In the genomic region with DNA sequence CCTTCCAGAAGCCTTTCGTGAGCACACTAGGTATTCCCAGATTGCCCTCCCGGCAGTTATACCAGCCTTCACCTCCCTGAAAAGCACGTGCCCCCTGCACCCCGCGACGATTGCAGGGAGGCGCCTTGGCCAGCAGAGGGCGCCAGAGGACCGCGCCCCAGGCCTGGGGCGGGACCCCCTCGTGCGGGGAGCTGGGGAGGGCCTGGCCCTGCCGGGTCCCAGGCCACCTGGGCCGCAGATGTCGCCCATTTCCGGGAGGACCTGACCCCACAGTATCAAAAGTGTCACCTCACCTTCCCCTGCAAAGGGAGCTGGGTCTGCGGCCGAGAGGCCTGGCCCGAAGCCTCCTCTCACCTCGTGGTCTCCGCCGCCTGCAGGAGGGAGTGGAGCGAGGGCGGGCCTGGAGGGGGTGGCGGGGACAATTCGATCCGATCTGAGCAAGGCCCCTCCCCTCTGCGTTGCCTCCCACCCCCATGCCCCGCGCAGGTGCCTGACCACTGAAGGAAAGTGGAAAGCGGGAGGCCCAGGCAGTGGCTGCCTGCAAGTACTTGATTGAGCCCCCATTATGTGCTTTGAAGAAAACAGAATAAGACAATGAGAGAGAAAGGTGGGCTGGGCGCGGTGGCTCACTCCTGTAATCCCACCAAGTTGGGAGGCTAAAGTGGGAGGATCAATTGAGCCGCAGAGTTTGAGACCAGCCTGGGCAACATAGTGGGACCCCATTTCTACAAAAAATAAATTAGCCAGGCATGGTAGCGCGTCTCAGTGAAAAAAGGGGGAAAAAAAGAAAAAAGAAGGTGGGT, we compare ENCODE assay signal across 1 cellular context.
TF ChIP-seq lines count a peak whose summit lies in the region.

No MANE protein-coding gene starts in this region.

TF ChIP-seq in K562, 482 proteins besides CTCF, POLR2A, EP300 and RAD21 (continued from another document and continues in another):
- TF ChIP-seq JUNB (CRISPR knock-in tag; conservative IDR thresholded peaks at IDR 0.05) = no peak
- TF ChIP-seq, protein P1, sequence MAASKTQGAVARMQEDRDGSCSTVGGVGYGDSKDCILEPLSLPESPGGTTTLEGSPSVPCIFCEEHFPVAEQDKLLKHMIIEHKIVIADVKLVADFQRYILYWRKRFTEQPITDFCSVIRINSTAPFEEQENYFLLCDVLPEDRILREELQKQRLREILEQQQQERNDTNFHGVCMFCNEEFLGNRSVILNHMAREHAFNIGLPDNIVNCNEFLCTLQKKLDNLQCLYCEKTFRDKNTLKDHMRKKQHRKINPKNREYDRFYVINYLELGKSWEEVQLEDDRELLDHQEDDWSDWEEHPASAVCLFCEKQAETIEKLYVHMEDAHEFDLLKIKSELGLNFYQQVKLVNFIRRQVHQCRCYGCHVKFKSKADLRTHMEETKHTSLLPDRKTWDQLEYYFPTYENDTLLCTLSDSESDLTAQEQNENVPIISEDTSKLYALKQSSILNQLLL (CRISPR knock-in tag; IDR thresholded peaks at IDR 0.05; ENCODE audit: borderline replicate concordance) = no peak
- 0 out of 4 replicates have a peak, but pooled peaks of 1 of the 2 experiments have one; percentile 27 for TF ChIP-seq TRIM24 (IDR thresholded peaks at IDR 0.05)
- no peak for TF ChIP-seq GATA2 (CRISPR knock-in tag; IDR thresholded peaks at IDR 0.05)
- no peak for TF ChIP-seq DDX20 (tag; IDR thresholded peaks at IDR 0.05; ENCODE audit: low read depth)
- TF ChIP-seq IRF9 (tag; IDR thresholded peaks at IDR 0.05) = no peak
- TF ChIP-seq, protein P2, sequence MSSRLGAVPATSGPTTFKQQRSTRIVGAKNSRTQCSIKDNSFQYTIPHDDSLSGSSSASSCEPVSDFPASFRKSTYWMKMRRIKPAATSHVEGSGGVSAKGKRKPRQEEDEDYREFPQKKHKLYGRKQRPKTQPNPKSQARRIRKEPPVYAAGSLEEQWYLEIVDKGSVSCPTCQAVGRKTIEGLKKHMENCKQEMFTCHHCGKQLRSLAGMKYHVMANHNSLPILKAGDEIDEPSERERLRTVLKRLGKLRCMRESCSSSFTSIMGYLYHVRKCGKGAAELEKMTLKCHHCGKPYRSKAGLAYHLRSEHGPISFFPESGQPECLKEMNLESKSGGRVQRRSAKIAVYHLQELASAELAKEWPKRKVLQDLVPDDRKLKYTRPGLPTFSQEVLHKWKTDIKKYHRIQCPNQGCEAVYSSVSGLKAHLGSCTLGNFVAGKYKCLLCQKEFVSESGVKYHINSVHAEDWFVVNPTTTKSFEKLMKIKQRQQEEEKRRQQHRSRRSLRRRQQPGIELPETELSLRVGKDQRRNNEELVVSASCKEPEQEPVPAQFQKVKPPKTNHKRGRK (tag; IDR thresholded peaks at IDR 0.05) = no peak
- TF ChIP-seq RBFOX2 (IDR thresholded peaks at IDR 0.05; ENCODE audit: low read depth, low read length) = peak; percentile 74
- no peak for TF ChIP-seq U2AF2 (optimal IDR thresholded peaks at IDR 0.05; ENCODE audit: low read depth, low read length)
- TF ChIP-seq, protein P3, sequence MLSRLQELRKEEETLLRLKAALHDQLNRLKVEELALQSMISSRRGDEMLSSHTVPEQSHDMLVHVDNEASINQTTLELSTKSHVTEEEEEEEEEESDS (CRISPR knock-in tag; IDR thresholded peaks at IDR 0.05) = no peak
- TF ChIP-seq RERE (CRISPR knock-in tag; IDR thresholded peaks at IDR 0.05; ENCODE audit: borderline replicate concordance) = no peak
- no peak for TF ChIP-seq ZNF354B (CRISPR knock-in tag; IDR thresholded peaks at IDR 0.05)
- TF ChIP-seq ZNF561 (CRISPR knock-in tag; conservative IDR thresholded peaks at IDR 0.05) = no peak
- TF ChIP-seq, protein P4, sequence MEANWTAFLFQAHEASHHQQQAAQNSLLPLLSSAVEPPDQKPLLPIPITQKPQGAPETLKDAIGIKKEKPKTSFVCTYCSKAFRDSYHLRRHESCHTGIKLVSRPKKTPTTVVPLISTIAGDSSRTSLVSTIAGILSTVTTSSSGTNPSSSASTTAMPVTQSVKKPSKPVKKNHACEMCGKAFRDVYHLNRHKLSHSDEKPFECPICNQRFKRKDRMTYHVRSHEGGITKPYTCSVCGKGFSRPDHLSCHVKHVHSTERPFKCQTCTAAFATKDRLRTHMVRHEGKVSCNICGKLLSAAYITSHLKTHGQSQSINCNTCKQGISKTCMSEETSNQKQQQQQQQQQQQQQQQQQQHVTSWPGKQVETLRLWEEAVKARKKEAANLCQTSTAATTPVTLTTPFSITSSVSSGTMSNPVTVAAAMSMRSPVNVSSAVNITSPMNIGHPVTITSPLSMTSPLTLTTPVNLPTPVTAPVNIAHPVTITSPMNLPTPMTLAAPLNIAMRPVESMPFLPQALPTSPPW (CRISPR knock-in tag; IDR thresholded peaks at IDR 0.05) = peak; percentile 85
- TF ChIP-seq ZEB2 (IDR thresholded peaks at IDR 0.05) = 0 out of 2 replicates have a peak, but pooled peaks have one; percentile 28
- no peak for TF ChIP-seq ZNF655 (CRISPR knock-in tag; IDR thresholded peaks at IDR 0.05)
- no peak; a peak in 1 of 4 replicates for TF ChIP-seq FOXK2 (conservative IDR thresholded peaks at IDR 0.05 in 1 of 2, IDR thresholded peaks at IDR 0.05 in 1 of 2; ENCODE audit: low read depth in 2 of 2)
- TF ChIP-seq ZNF75A (CRISPR knock-in tag; IDR thresholded peaks at IDR 0.05) = no peak
- TF ChIP-seq, protein P5, sequence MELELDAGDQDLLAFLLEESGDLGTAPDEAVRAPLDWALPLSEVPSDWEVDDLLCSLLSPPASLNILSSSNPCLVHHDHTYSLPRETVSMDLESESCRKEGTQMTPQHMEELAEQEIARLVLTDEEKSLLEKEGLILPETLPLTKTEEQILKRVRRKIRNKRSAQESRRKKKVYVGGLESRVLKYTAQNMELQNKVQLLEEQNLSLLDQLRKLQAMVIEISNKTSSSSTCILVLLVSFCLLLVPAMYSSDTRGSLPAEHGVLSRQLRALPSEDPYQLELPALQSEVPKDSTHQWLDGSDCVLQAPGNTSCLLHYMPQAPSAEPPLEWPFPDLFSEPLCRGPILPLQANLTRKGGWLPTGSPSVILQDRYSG (tag; conservative IDR thresholded peaks at IDR 0.05; ENCODE audit: low read depth) = no peak
- no peak for TF ChIP-seq NCOA2 (IDR thresholded peaks at IDR 0.05; ENCODE audit: partially characterized antibody in 2 of 2)
- no peak for TF ChIP-seq ZNF133 (CRISPR knock-in tag; IDR thresholded peaks at IDR 0.05)
- TF ChIP-seq ZNF511 (CRISPR knock-in tag; IDR thresholded peaks at IDR 0.05) = no peak; the same call in 1 of the 2 replicates
- no peak for TF ChIP-seq SAFB2 (IDR thresholded peaks at IDR 0.05; ENCODE audit: borderline replicate concordance, low read depth, low read length, severe bottlenecking)
- TF ChIP-seq LEF1 (IDR thresholded peaks at IDR 0.05) = no peak
- TF ChIP-seq HDGF (IDR thresholded peaks at IDR 0.05) = peak; percentile 2; the same call in 1 of the 2 replicates
- TF ChIP-seq ZFP1 (CRISPR knock-in tag; IDR thresholded peaks at IDR 0.05) = no peak
- no peak for TF ChIP-seq ZNF77 (CRISPR knock-in tag; IDR thresholded peaks at IDR 0.05)
- TF ChIP-seq, protein P6, sequence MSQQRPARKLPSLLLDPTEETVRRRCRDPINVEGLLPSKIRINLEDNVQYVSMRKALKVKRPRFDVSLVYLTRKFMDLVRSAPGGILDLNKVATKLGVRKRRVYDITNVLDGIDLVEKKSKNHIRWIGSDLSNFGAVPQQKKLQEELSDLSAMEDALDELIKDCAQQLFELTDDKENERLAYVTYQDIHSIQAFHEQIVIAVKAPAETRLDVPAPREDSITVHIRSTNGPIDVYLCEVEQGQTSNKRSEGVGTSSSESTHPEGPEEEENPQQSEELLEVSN (IDR thresholded peaks at IDR 0.05; ENCODE audit: borderline replicate concordance in 1 of 2, extremely low read depth in 1 of 2, insufficient read depth in 1 of 2, insufficient read length in 1 of 2, low read depth in 1 of 2, low read length in 1 of 2, poor library complexity in 1 of 2, severe bottlenecking in 1 of 2) = peak; percentile 81 to 94
- TF ChIP-seq CCNT2 (IDR thresholded peaks at IDR 0.05; ENCODE audit: borderline replicate concordance, extremely low read depth, insufficient read length, low read depth, low read length) = peak; percentile 50
- no peak for TF ChIP-seq SFPQ (IDR thresholded peaks at IDR 0.05; ENCODE audit: low read depth, low read length)
- no peak for TF ChIP-seq DNMT1 (IDR thresholded peaks at IDR 0.05)
- TF ChIP-seq, protein P7, sequence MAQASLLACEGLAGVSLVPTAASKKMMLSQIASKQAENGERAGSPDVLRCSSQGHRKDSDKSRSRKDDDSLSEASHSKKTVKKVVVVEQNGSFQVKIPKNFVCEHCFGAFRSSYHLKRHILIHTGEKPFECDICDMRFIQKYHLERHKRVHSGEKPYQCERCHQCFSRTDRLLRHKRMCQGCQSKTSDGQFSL (CRISPR knock-in tag; IDR thresholded peaks at IDR 0.05) = peak; percentile 75
- TF ChIP-seq, protein P7 (tag; IDR thresholded peaks at IDR 0.05) = peak in 1 of 2 experiments; percentile 49; a peak in 1 of 4 replicates
- TF ChIP-seq SMARCA4 (IDR thresholded peaks at IDR 0.05) = no peak
- TF ChIP-seq SRSF1 (IDR thresholded peaks at IDR 0.05; ENCODE audit: low read depth, low read length) = no peak
- peak; percentile 48; the same call in 1 of the 2 replicates for TF ChIP-seq RAD51 (IDR thresholded peaks at IDR 0.05; ENCODE audit: borderline replicate concordance, low read depth)
- no peak for TF ChIP-seq BRF1 (IDR thresholded peaks at IDR 0.05; ENCODE audit: borderline replicate concordance, extremely low read depth, insufficient read length)
- no peak for TF ChIP-seq NCOA6 (IDR thresholded peaks at IDR 0.05)
- TF ChIP-seq U2AF1 (optimal IDR thresholded peaks at IDR 0.05; ENCODE audit: low read depth, low read length) = peak; percentile 40
- no peak for TF ChIP-seq MEF2A (IDR thresholded peaks at IDR 0.05; ENCODE audit: control insufficient read depth, low read depth, low read length)
